In the genomic region with DNA sequence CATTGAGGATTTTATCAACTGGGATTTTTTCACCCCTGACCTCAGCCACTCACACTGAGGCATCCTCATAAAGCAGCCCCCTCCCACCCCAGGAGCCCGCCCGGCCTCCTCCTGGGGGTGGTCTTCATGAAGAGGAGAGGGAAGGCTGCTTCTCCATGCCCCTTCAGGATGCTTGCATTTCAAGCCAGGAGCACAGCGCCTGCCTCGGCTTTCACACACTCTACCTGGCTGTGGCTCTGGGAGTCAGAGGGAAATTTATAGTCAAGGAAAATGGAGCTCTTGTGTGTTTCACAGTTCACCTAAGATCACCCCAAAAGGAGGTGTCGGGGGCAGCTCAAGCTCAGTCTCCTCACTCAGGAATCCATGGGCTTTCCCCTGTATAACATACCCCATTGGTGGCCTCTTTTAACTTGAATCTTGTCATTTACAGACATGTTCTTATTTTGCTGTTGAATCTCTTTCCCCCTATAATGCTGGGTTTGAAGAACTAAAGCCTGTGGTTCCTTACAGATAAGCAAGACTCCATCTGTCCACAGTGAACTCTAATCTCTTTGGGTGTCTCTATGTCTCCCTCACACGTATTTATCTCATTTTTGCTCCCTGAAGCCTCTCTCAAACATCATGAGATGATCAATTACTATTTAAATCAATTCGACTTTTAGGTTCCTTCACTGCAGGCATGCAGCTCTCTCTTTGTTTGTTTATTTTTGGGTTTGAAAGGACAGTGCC, we compare ENCODE assay signal across 1 cellular context.
A peak's percentile ranks its signal among the peaks of the same experiment; 100 is the strongest.
TF ChIP-seq lines count a peak whose summit lies in the region.

No MANE protein-coding gene starts in this region.

TF ChIP-seq in HepG2, 621 proteins besides CTCF, POLR2A, EP300 and RAD21:
- TF ChIP-seq, protein P1, sequence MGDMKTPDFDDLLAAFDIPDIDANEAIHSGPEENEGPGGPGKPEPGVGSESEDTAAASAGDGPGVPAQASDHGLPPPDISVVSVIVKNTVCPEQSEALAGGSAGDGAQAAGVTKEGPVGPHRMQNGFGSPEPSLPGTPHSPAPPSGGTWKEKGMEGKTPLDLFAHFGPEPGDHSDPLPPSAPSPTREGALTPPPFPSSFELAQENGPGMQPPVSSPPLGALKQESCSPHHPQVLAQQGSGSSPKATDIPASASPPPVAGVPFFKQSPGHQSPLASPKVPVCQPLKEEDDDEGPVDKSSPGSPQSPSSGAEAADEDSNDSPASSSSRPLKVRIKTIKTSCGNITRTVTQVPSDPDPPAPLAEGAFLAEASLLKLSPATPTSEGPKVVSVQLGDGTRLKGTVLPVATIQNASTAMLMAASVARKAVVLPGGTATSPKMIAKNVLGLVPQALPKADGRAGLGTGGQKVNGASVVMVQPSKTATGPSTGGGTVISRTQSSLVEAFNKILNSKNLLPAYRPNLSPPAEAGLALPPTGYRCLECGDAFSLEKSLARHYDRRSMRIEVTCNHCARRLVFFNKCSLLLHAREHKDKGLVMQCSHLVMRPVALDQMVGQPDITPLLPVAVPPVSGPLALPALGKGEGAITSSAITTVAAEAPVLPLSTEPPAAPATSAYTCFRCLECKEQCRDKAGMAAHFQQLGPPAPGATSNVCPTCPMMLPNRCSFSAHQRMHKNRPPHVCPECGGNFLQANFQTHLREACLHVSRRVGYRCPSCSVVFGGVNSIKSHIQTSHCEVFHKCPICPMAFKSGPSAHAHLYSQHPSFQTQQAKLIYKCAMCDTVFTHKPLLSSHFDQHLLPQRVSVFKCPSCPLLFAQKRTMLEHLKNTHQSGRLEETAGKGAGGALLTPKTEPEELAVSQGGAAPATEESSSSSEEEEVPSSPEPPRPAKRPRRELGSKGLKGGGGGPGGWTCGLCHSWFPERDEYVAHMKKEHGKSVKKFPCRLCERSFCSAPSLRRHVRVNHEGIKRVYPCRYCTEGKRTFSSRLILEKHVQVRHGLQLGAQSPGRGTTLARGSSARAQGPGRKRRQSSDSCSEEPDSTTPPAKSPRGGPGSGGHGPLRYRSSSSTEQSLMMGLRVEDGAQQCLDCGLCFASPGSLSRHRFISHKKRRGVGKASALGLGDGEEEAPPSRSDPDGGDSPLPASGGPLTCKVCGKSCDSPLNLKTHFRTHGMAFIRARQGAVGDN (CRISPR knock-in tag; IDR thresholded peaks at IDR 0.05) = 0 out of 2 replicates have a peak, but pooled peaks have one; percentile 11
- TF ChIP-seq, protein P2, sequence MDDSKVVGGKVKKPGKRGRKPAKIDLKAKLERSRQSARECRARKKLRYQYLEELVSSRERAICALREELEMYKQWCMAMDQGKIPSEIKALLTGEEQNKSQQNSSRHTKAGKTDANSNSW (CRISPR knock-in tag; IDR thresholded peaks at IDR 0.05; ENCODE audit: borderline replicate concordance) = no peak
